In the genomic region with DNA sequence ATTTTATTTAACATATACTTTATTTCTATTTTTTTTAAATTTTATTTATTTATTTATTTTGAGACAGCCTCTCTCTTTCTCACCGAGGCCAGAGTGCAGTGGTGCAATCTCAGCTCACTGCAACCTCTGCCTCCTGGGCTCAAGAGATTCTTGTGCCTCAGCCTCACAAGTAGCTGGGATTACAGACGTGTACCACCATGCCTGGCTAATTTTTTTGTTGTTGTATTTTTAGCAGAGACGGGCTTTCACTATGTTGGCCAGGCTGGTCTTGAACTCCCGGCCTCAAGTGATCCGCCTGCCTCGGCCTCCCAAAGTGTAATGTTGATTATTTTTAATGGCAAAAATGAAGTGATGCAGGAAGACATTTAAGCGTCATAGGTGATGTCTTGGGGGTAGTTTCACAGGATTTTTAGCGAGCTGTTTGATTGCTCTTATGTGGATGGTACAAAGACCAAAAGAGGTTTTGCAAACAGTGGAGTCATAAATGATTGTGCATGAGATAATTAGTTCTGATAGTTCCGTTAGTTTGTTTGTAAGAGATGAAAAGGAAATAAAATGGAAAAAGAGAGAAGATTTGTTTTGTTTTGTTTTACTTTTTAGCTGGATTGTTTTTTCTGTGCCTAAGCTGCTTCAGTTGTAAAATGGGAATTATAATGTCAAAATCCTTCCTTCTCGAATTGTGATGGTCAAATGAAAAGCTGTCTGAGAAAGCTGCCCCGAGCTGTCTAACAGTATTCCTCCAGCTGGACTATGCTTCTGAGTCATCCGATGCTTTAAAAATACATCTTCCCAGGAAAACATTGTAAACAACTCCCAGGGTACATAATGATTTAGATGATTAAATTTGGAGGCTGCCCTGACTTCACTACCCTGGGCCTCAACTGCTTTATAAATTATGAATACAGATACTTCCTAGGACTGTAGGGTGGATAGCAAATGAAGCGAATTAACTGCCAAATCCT, we compare ENCODE assay signal across 14 cellular contexts. TPM values are rescaled to one million over a fixed set of nuclear protein-coding genes. Genes with fewer than 3 reads are reported as not detected.
DNase-seq lines count a peak whose midpoint lies in the region; ATAC-seq and TF ChIP-seq lines count a peak whose summit lies in the region.
"Had no signal": no experiment of that assay in that cellular context is flagged by ENCODE, and none has a peak within 500 bp of the region (broad histone marks: within the 10 kb centered on the region; RNA-seq: fewer than 3 reads in every experiment).

No MANE protein-coding gene starts in this region.

- H3K36me3 ChIP-seq in SK-N-MC (ENCODE audit: insufficient read depth, low read length), result peaks cover 50% of the 10 kb centered on the region
- H3K36me3 ChIP-seq in effector memory CD4-positive, alpha-beta T cell (ENCODE audit: control insufficient read depth, insufficient read depth, low read length), result peaks cover 29% of the 10 kb centered on the region

- no peaks in the 10 kb centered on the region for H3K27me3 ChIP-seq in effector memory CD4-positive, alpha-beta T cell (replicated peaks; ENCODE audit: control insufficient read depth, insufficient read depth, low read length, poor library complexity, severe bottlenecking)

- peak overlapping the region; percentile 14; the same call in 1 of the 2 replicates for H3K27ac ChIP-seq in SK-N-MC
- peak overlapping the region; percentile 100 for H3K27ac ChIP-seq in effector memory CD4-positive, alpha-beta T cell (ENCODE audit: insufficient read depth, low read length, poor library complexity, severe bottlenecking)

- no peak overlapping the region for H3K9ac ChIP-seq in SK-N-MC (ENCODE audit: insufficient read length)

- H3K9me3 ChIP-seq in SK-N-MC (ENCODE audit: low read depth, low read length), result no peaks in the 10 kb centered on the region
- no peaks in the 10 kb centered on the region for H3K9me3 ChIP-seq in effector memory CD4-positive, alpha-beta T cell (ENCODE audit: control insufficient read depth, low read length)

- no peak for ATAC-seq in stimulated activated naive CD8-positive, alpha-beta T cell treated with anti-CD3 and anti-CD28 coated beads, Interleukin-15, Interleukin-2, amounts not matched to agents 100 U/mL and 50 U/mL, for 24 hours

- no peak overlapping the region for H3K4me3 ChIP-seq in SK-N-MC
- H3K4me3 ChIP-seq in effector memory CD4-positive, alpha-beta T cell (ENCODE audit: insufficient read depth, low read depth, low read length, poor library complexity, severe bottlenecking), result peak overlapping the region; percentile 15

- POLR2A ChIA-PET in GM10248 (lab: Yijun Ruan, JAX), result no interaction called here

- peaks cover 71% of the 10 kb centered on the region for H3K4me1 ChIP-seq in effector memory CD4-positive, alpha-beta T cell (ENCODE audit: control insufficient read depth, insufficient read depth, low read length, poor library complexity, severe bottlenecking)

- intact Hi-C loops in posterior vena cava (cut with DNase I), result no loop called here

- peak; percentile 60 for DNase-seq in activated effector memory CD4-positive, alpha-beta T cell treated with anti-CD3 and anti-CD28 coated beads, Interleukin-2, amount 50 U/mL, for 16 hours
- DNase-seq in activated effector memory CD4-positive, alpha-beta T cell treated with Interleukin-2 at 50 U/mL for 16 hours, result no peak
- DNase-seq in SK-N-MC (ENCODE audit: low read depth, low spot score) (no peak), NCI-H1694 treated with DMSO at 0.1 percent for 48 hours (lab: John Stamatoyannopoulos, UW) (no peak), posterior vena cava (ENCODE audit: low spot score) (no peak), GM10248 (ENCODE audit: extremely low spot score) (no peak)
- DNase-seq in effector memory CD4-positive, alpha-beta T cell, result no peak
- DNase-seq in stimulated activated naive CD8-positive, alpha-beta T cell treated with anti-CD3 and anti-CD28 coated beads, Interleukin-15, Interleukin-2, amounts not matched to agents 100 U/mL and 50 U/mL, for 24 hours, result peak; percentile 9
- DNase-seq: DMS79 treated with DMSO at 0.1 percent for 48 hours; NCI-H345; posterior cingulate gyrus; RPMI8226; stimulated activated CD4-positive, alpha-beta T cell treated with anti-CD3 and anti-CD28 coated beads, Interleukin-2, amount 100 ng/mL, for 48 hours; stimulated activated naive CD4-positive, alpha-beta T cell treated with Interleukin-2 at 50 U/mL for 16 hours had no signal

- CTCF ChIA-PET in GM10248 (lab: Yijun Ruan, JAX), result interaction anchor here (0.7 to 1.4 kb wide), 5 partner anchors 9 to 98 kb away, joined by 3 to 5 read pairs (median 3); no protein-coding TSS in a partner anchor

- TF ChIP-seq CTCF in GM10248 (IDR thresholded peaks at IDR 0.05; ENCODE audit: control extremely low read depth, extremely low read depth, low read depth, missing control alignments), result no peak

RNA-seq across cellular contexts. Expression of a gene that starts 14.7 kb away (rescaled TPM):
- total RNA-seq in posterior vena cava, result 1 to 10 TPM; 3.2 to 4.2 TPM

Comparison
In these comparisons a context has a peak if more than half of its experiments do, and no peak if none do; other contexts are left out.
1. DNase-seq: peak in activated effector memory CD4-positive, alpha-beta T cell treated with anti-CD3 and anti-CD28 coated beads, Interleukin-2, amount 50 U/mL, for 16 hours (single experiment) and stimulated activated naive CD8-positive, alpha-beta T cell treated with anti-CD3 and anti-CD28 coated beads, Interleukin-15, Interleukin-2, amounts not matched to agents 100 U/mL and 50 U/mL, for 24 hours (single experiment); none in activated effector memory CD4-positive, alpha-beta T cell treated with Interleukin-2 at 50 U/mL for 16 hours (single experiment), SK-N-MC (single experiment), effector memory CD4-positive, alpha-beta T cell (0 of 3), NCI-H1694 treated with DMSO at 0.1 percent for 48 hours (single experiment), posterior vena cava (single experiment) and GM10248 (single experiment).